In the genomic region with DNA sequence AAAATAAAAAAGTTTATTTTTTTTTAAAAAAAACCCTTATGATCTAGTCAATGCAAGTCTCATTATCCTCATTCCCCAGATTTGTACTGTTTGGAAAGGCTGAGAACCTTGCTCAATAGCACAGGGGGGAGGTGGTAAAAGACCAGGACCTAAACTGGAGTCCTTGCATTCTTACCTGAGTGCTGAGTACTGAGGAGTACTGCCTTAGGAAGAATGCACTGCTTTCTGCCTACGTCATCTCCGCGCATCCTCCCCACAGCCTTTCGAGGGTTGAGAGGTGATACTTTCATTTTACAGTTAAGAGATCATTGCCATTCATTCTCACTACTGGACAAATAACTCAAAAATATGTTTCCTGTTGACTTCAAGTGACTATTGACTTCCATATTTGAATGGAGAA, we compare ENCODE assay signal across 1 cellular context.
TF ChIP-seq lines count a peak whose summit lies in the region.

No MANE protein-coding gene starts in this region.

TF ChIP-seq in GM23338, 12 proteins besides CTCF, POLR2A, EP300 and RAD21 (continued from another document):
- TF ChIP-seq, protein P1, sequence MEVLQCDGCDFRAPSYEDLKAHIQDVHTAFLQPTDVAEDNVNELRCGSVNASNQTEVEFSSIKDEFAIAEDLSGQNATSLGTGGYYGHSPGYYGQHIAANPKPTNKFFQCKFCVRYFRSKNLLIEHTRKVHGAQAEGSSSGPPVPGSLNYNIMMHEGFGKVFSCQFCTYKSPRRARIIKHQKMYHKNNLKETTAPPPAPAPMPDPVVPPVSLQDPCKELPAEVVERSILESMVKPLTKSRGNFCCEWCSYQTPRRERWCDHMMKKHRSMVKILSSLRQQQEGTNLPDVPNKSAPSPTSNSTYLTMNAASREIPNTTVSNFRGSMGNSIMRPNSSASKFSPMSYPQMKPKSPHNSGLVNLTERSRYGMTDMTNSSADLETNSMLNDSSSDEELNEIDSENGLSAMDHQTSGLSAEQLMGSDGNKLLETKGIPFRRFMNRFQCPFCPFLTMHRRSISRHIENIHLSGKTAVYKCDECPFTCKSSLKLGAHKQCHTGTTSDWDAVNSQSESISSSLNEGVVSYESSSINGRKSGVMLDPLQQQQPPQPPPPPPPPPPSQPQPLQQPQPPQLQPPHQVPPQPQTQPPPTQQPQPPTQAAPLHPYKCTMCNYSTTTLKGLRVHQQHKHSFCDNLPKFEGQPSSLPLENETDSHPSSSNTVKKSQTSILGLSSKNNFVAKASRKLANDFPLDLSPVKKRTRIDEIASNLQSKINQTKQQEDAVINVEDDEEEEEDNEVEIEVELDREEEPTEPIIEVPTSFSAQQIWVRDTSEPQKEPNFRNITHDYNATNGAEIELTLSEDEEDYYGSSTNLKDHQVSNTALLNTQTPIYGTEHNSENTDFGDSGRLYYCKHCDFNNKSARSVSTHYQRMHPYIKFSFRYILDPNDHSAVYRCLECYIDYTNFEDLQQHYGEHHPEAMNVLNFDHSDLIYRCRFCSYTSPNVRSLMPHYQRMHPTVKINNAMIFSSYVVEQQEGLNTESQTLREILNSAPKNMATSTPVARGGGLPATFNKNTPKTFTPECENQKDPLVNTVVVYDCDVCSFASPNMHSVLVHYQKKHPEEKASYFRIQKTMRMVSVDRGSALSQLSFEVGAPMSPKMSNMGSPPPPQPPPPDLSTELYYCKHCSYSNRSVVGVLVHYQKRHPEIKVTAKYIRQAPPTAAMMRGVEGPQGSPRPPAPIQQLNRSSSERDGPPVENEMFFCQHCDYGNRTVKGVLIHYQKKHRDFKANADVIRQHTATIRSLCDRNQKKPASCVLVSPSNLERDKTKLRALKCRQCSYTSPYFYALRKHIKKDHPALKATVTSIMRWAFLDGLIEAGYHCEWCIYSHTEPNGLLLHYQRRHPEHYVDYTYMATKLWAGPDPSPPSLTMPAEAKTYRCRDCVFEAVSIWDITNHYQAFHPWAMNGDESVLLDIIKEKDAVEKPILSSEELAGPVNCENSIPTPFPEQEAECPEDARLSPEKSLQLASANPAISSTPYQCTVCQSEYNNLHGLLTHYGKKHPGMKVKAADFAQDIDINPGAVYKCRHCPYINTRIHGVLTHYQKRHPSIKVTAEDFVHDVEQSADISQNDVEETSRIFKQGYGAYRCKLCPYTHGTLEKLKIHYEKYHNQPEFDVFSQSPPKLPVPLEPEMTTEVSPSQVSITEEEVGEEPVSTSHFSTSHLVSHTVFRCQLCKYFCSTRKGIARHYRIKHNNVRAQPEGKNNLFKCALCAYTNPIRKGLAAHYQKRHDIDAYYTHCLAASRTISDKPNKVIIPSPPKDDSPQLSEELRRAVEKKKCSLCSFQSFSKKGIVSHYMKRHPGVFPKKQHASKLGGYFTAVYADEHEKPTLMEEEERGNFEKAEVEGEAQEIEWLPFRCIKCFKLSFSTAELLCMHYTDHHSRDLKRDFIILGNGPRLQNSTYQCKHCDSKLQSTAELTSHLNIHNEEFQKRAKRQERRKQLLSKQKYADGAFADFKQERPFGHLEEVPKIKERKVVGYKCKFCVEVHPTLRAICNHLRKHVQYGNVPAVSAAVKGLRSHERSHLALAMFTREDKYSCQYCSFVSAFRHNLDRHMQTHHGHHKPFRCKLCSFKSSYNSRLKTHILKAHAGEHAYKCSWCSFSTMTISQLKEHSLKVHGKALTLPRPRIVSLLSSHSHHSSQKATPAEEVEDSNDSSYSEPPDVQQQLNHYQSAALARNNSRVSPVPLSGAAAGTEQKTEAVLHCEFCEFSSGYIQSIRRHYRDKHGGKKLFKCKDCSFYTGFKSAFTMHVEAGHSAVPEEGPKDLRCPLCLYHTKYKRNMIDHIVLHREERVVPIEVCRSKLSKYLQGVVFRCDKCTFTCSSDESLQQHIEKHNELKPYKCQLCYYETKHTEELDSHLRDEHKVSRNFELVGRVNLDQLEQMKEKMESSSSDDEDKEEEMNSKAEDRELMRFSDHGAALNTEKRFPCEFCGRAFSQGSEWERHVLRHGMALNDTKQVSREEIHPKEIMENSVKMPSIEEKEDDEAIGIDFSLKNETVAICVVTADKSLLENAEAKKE (CRISPR knock-in tag; IDR thresholded peaks at IDR 0.05): no peak
- TF ChIP-seq, protein P2, sequence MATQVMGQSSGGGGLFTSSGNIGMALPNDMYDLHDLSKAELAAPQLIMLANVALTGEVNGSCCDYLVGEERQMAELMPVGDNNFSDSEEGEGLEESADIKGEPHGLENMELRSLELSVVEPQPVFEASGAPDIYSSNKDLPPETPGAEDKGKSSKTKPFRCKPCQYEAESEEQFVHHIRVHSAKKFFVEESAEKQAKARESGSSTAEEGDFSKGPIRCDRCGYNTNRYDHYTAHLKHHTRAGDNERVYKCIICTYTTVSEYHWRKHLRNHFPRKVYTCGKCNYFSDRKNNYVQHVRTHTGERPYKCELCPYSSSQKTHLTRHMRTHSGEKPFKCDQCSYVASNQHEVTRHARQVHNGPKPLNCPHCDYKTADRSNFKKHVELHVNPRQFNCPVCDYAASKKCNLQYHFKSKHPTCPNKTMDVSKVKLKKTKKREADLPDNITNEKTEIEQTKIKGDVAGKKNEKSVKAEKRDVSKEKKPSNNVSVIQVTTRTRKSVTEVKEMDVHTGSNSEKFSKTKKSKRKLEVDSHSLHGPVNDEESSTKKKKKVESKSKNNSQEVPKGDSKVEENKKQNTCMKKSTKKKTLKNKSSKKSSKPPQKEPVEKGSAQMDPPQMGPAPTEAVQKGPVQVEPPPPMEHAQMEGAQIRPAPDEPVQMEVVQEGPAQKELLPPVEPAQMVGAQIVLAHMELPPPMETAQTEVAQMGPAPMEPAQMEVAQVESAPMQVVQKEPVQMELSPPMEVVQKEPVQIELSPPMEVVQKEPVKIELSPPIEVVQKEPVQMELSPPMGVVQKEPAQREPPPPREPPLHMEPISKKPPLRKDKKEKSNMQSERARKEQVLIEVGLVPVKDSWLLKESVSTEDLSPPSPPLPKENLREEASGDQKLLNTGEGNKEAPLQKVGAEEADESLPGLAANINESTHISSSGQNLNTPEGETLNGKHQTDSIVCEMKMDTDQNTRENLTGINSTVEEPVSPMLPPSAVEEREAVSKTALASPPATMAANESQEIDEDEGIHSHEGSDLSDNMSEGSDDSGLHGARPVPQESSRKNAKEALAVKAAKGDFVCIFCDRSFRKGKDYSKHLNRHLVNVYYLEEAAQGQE (IDR thresholded peaks at IDR 0.05; ENCODE audit: unreplicated experiment): no peak
- TF ChIP-seq JUNB (IDR thresholded peaks at IDR 0.05; ENCODE audit: unreplicated experiment) (no peak), EZH2phosphoT487 (IDR thresholded peaks at IDR 0.05; ENCODE audit: unreplicated experiment) (no peak), STAT1 (IDR thresholded peaks at IDR 0.05; ENCODE audit: unreplicated experiment) (no peak), ZNF114 (CRISPR knock-in tag; IDR thresholded peaks at IDR 0.05) (no peak)
